In genomic region chr10:18583575-18584270, GRCh38 we compare ENCODE assay signal across 11 cellular contexts.
DNase-seq lines count a peak whose midpoint lies in the region; ATAC-seq lines count a peak whose summit lies in the region.
"Had no signal": no experiment of that assay in that cellular context is flagged by ENCODE, and none has a peak within 500 bp of the region (broad histone marks: within the 10 kb centered on the region; RNA-seq: fewer than 3 reads in every experiment).

No MANE protein-coding gene starts in this region.

- in situ Hi-C loops in SK-MEL-5 (cut with HindIII; ENCODE audit: low pct_unique_long_range_greater_than_20kb, low sequenced_read_pairs) = no loop called here

- DNase-seq in DMS 273 (lab: John Stamatoyannopoulos, UW; ENCODE audit: unreplicated experiment) (peak; percentile 3), DMS 273 treated with DMSO at 0.1 percent for 48 hours (lab: John Stamatoyannopoulos, UW) (no peak), HCEC 1CT (peak; percentile 28), SK-MEL-5 (ENCODE audit: low read depth, low spot score) (peak; percentile 26), iris pigment epithelial cell (ENCODE audit: low read depth) (peak; percentile 30), RPMI8226 (no peak), NCI-H69 (lab: John Stamatoyannopoulos, UW) (no peak)
- DNase-seq: 8988T; activated effector memory CD4-positive, alpha-beta T cell treated with Interleukin-2 at 50 U/mL for 16 hours; upper lobe of left lung had no signal

- ATAC-seq in HG03442 (IDR thresholded peaks at IDR 0.05; ENCODE audit: unreplicated experiment) = no peak

Comparison
In these comparisons a context has a peak if more than half of its experiments do, and no peak if none do; other contexts are left out.
1. DNase-seq: peak in DMS 273 (single experiment), HCEC 1CT (single experiment), SK-MEL-5 (single experiment) and iris pigment epithelial cell (single experiment); none in DMS 273 treated with DMSO at 0.1 percent for 48 hours (single experiment), RPMI8226 (single experiment) and NCI-H69 (single experiment).